ENCODE assay signal across 8 cellular contexts in genomic region chr14:103109789-103110415, GRCh38. TPM values are rescaled to one million over a fixed set of nuclear protein-coding genes. Genes with fewer than 3 reads are reported as not detected.
DNase-seq lines count a peak whose midpoint lies in the region; ATAC-seq and TF ChIP-seq lines count a peak whose summit lies in the region.
"Had no signal": no experiment of that assay in that cellular context is flagged by ENCODE, and none has a peak within 500 bp of the region (broad histone marks: within the 10 kb centered on the region; RNA-seq: fewer than 3 reads in every experiment).

No MANE protein-coding gene starts in this region.

- peaks cover 10% of the 10 kb centered on the region for H3K4me1 Mint-ChIP-seq in endothelial cell (ENCODE audit: unreplicated experiment)

- H3K27me3 Mint-ChIP-seq in endothelial cell (ENCODE audit: unreplicated experiment): peaks cover 7% of the 10 kb centered on the region

- H3K9me3 Mint-ChIP-seq in endothelial cell (ENCODE audit: unreplicated experiment): no peaks in the 10 kb centered on the region

- H3K18ac ChIP-seq in trophoblast cell (ENCODE audit: low read length): peak overlapping the region; percentile 77

- ATAC-seq in HG02642 (IDR thresholded peaks at IDR 0.05; ENCODE audit: poor library complexity, unreplicated experiment): no peak

- H2AFZ ChIP-seq in trophoblast cell (ENCODE audit: insufficient read depth, low read length, poor library complexity): peak overlapping the region; percentile 26

- TF ChIP-seq CTCF in endothelial cell (IDR thresholded peaks at IDR 0.05; ENCODE audit: unreplicated experiment): no peak

- H3K4ac ChIP-seq in trophoblast cell (ENCODE audit: low read depth, low read length): no peak overlapping the region

- no peaks in the 10 kb centered on the region for H3K27me3 ChIP-seq in trophoblast cell (ENCODE audit: insufficient read depth, low read length)

- H2AK5ac ChIP-seq in trophoblast cell (ENCODE audit: low read length): no peak overlapping the region

- H3K79me1 ChIP-seq in trophoblast cell (ENCODE audit: low read length): peaks cover 18% of the 10 kb centered on the region

- peak overlapping the region; percentile 41 for H3K4me3 ChIP-seq in trophoblast cell (ENCODE audit: low read depth, low read length)

- no peaks in the 10 kb centered on the region for H3K36me3 ChIP-seq in trophoblast cell (ENCODE audit: control insufficient read depth in 1 of 2, insufficient read depth in 2 of 2, low read length in 2 of 2)

- peak; percentile 91 for DNase-seq in HS-27A (ENCODE audit: low read depth)
- peak; percentile 69 for DNase-seq in dermis blood vessel endothelial cell
- DNase-seq in trophoblast cell: peak; percentile 97 to 98
- DNase-seq in endothelial cell (ENCODE audit: low spot score): no peak
- no peak for DNase-seq in activated effector memory CD4-positive, alpha-beta T cell treated with Interleukin-2 at 50 U/mL for 16 hours
- DNase-seq: amniotic stem cell; stimulated activated CD4-positive, alpha-beta T cell treated with anti-CD3 and anti-CD28 coated beads, Interleukin-2, amount 100 ng/mL, for 24 hours had no signal

- WGBS in trophoblast cell (ENCODE audit: extremely low coverage, insufficient coverage, insufficient read length): no CpG with 5 or more reads among the region's 27 CpGs

- H3K9ac ChIP-seq in trophoblast cell (ENCODE audit: low read length): no peak overlapping the region

- H4K91ac ChIP-seq in trophoblast cell (ENCODE audit: low read depth, low read length): peak overlapping the region; percentile 83

- H2BK120ac ChIP-seq in trophoblast cell (ENCODE audit: insufficient read depth, low read length, poor library complexity): peak overlapping the region; percentile 93

- H3K4me1 ChIP-seq in trophoblast cell (ENCODE audit: control insufficient read depth in 1 of 2, insufficient read depth in 2 of 2, low read length in 2 of 2): peaks cover 19 to 29% of the 10 kb centered on the region in 2 experiments

- no peak overlapping the region for H3K23ac ChIP-seq in trophoblast cell (ENCODE audit: low read length)

- no peak overlapping the region for H3K27ac Mint-ChIP-seq in endothelial cell (ENCODE audit: unreplicated experiment)

- peak overlapping the region; percentile 76 for H3K4me2 ChIP-seq in trophoblast cell (ENCODE audit: low read length)

- H2BK12ac ChIP-seq in trophoblast cell (ENCODE audit: low read length): peak overlapping the region; percentile 73

- H3K4me3 Mint-ChIP-seq in endothelial cell (ENCODE audit: unreplicated experiment): no peak overlapping the region

- no peaks in the 10 kb centered on the region for H3K36me3 Mint-ChIP-seq in endothelial cell (ENCODE audit: low read depth, unreplicated experiment)

- peak overlapping the region; percentile 69 for H2BK5ac ChIP-seq in trophoblast cell (ENCODE audit: low read depth, low read length, poor library complexity)

- peak overlapping the region; percentile 55 for H3K14ac ChIP-seq in trophoblast cell (ENCODE audit: low read length)

- no peaks in the 10 kb centered on the region for H3K9me3 ChIP-seq in trophoblast cell (ENCODE audit: insufficient read depth, low read depth, low read length)

- peak overlapping the region; percentile 57 for H3K27ac ChIP-seq in trophoblast cell (ENCODE audit: low read depth, low read length)

- peak overlapping the region; percentile 67 for H4K8ac ChIP-seq in trophoblast cell (ENCODE audit: low read depth, low read length)

- H4K12ac ChIP-seq in trophoblast cell (ENCODE audit: low read depth, low read length): no peak overlapping the region

- peaks cover 2% of the 10 kb centered on the region for H3K79me2 ChIP-seq in trophoblast cell (ENCODE audit: control insufficient read depth, insufficient read depth, low read length, poor library complexity)

RNA-seq across cellular contexts. Expression of gene TNFAIP2, which starts 13.4 kb away (rescaled TPM):
- total RNA-seq in dermis blood vessel endothelial cell: 65.1 and 94.6 TPM in 2 replicates
- 185 and 205 TPM in 2 replicates for polyA plus RNA-seq in trophoblast cell (2013)
- 163 TPM for total RNA-seq in endothelial cell (ENCODE audit: unreplicated experiment)

RNA-seq across cellular contexts. Expression of gene EXOC3L4, which starts 15.4 kb away (rescaled TPM):
- not detected in 2 replicates for total RNA-seq in dermis blood vessel endothelial cell
- 0.11 and 0.22 TPM in 2 replicates for polyA plus RNA-seq in trophoblast cell (2013)
- total RNA-seq in endothelial cell (ENCODE audit: unreplicated experiment): not detected

RNA-seq across cellular contexts. Expression of gene LBHD2, which starts 25.9 kb away (rescaled TPM):
- total RNA-seq in dermis blood vessel endothelial cell (not detected in 2 replicates), endothelial cell (ENCODE audit: unreplicated experiment) (not detected)
- 0.30 and 0.39 TPM in 2 replicates for polyA plus RNA-seq in trophoblast cell (2013)

RNA-seq across cellular contexts. Expression of gene CDC42BPB, which starts 52.6 kb away (rescaled TPM):
- 118 and 175 TPM in 2 replicates for total RNA-seq in dermis blood vessel endothelial cell
- 55.5 and 55.9 TPM in 2 replicates for polyA plus RNA-seq in trophoblast cell (2013)
- total RNA-seq in endothelial cell (ENCODE audit: unreplicated experiment): 187 TPM

Comparison
In these comparisons a context has a peak if more than half of its experiments do, and no peak if none do; other contexts are left out.
1. DNase-seq: peak in HS-27A (single experiment), dermis blood vessel endothelial cell (single experiment) and trophoblast cell (2 of 2); none in endothelial cell (single experiment) and activated effector memory CD4-positive, alpha-beta T cell treated with Interleukin-2 at 50 U/mL for 16 hours (single experiment).